Comparison of ENCODE assay signal across 11 cellular contexts in genomic region chr15:73650387-73651126, GRCh38. TPM values are rescaled to one million over a fixed set of nuclear protein-coding genes. Genes with fewer than 3 reads are reported as not detected.
DNase-seq lines count a peak whose midpoint lies in the region; ATAC-seq, FAIRE-seq and TF ChIP-seq lines count a peak whose summit lies in the region.
"Had no signal": no experiment of that assay in that cellular context is flagged by ENCODE, and none has a peak within 500 bp of the region (broad histone marks: within the 10 kb centered on the region; RNA-seq: fewer than 3 reads in every experiment).

No MANE protein-coding gene starts in this region.

- H3K4me3 ChIP-seq in NB4 (ENCODE audit: low read depth, low read length) (no peak overlapping the region), cardiac fibroblast (replicated peaks in 1 of 2; ENCODE audit: low read depth in 2 of 2, low read length in 2 of 2) (no peak overlapping the region), H7 (ENCODE audit: insufficient read depth, low read depth, low read length) (no peak overlapping the region)

- peak; percentile 89 for ATAC-seq in stimulated activated effector memory CD8-positive, alpha-beta T cell treated with anti-CD3 and anti-CD28 coated beads, Interleukin-12 subunit alpha, Interleukin-12 subunit beta, amount 100 ng/mL, for 72 hours

- H3K27me3 ChIP-seq in H7 (ENCODE audit: control insufficient read depth, insufficient read depth, low read length): no peaks in the 10 kb centered on the region

- TF ChIP-seq POLR2A in NB4 (IDR thresholded peaks at IDR 0.05; ENCODE audit: extremely low read depth, insufficient read length): no peak

- no peaks in the 10 kb centered on the region for H3K9me3 Mint-ChIP-seq in activated T-cell treated with anti-CD3 and anti-CD28 coated beads, Interleukin-2, amount 50 U/mL, for 24 hours
- peaks cover 2% of the 10 kb centered on the region for H3K9me3 Mint-ChIP-seq in stimulated activated effector memory CD8-positive, alpha-beta T cell treated with anti-CD3 and anti-CD28 coated beads, Interleukin-12 subunit alpha, Interleukin-12 subunit beta, amount 100 ng/mL, for 72 hours

- no peak for FAIRE-seq in frontal cortex (lab: Jason Lieb, UNC)

- H3K4me1 Mint-ChIP-seq in activated T-cell treated with anti-CD3 and anti-CD28 coated beads, Interleukin-2, amount 50 U/mL, for 24 hours (ENCODE audit: low read depth): peaks cover 23% of the 10 kb centered on the region
- peaks cover 12% of the 10 kb centered on the region for H3K4me1 Mint-ChIP-seq in stimulated activated effector memory CD8-positive, alpha-beta T cell treated with anti-CD3 and anti-CD28 coated beads, Interleukin-12 subunit alpha, Interleukin-12 subunit beta, amount 100 ng/mL, for 72 hours
- H3K4me1 Mint-ChIP-seq: B cell had no signal

- TF ChIP-seq CTCF in NB4 (IDR thresholded peaks at IDR 0.05; ENCODE audit: low read depth, low read length): no peak
- no peak for TF ChIP-seq CTCF in cardiac fibroblast (IDR thresholded peaks at IDR 0.05; ENCODE audit: low read depth, low read length)

- H3K27me3 Mint-ChIP-seq in activated T-cell treated with anti-CD3 and anti-CD28 coated beads, Interleukin-2, amount 50 U/mL, for 24 hours: peaks cover 35% of the 10 kb centered on the region

- H3K27ac Mint-ChIP-seq in activated T-cell treated with anti-CD3 and anti-CD28 coated beads, Interleukin-2, amount 50 U/mL, for 24 hours: peak overlapping the region; percentile 87
- H3K27ac Mint-ChIP-seq in stimulated activated effector memory CD8-positive, alpha-beta T cell treated with anti-CD3 and anti-CD28 coated beads, Interleukin-12 subunit alpha, Interleukin-12 subunit beta, amount 100 ng/mL, for 72 hours: peak overlapping the region; percentile 15
- H3K27ac Mint-ChIP-seq: B cell had no signal

- H3K36me3 Mint-ChIP-seq in activated T-cell treated with anti-CD3 and anti-CD28 coated beads, Interleukin-2, amount 50 U/mL, for 24 hours (ENCODE audit: low read depth): no peaks in the 10 kb centered on the region
- H3K36me3 Mint-ChIP-seq in stimulated activated effector memory CD8-positive, alpha-beta T cell treated with anti-CD3 and anti-CD28 coated beads, Interleukin-12 subunit alpha, Interleukin-12 subunit beta, amount 100 ng/mL, for 72 hours: no peaks in the 10 kb centered on the region

- H3K36me3 ChIP-seq in H7 (replicated peaks; ENCODE audit: control insufficient read depth, insufficient read depth, low read length): no peaks in the 10 kb centered on the region

- no peak for DNase-seq in activated T-cell treated with anti-CD3 and anti-CD28 coated beads, Interleukin-2, amount 50 U/mL, for 24 hours
- DNase-seq in activated T-cell treated with anti-CD3 and anti-CD28 coated beads for 4 hours (no peak), NB4 (ENCODE audit: low read depth) (peak; percentile 52), cardiac fibroblast (ENCODE audit: low read depth in 2 of 2) (peak; percentile 75 to 88), frontal cortex (ENCODE audit: low spot score in 2 of 2) (no peak), H7 (no peak), nucleus accumbens (lab: John Stamatoyannopoulos, UW) (no peak)
- no peak for DNase-seq in stimulated activated effector memory CD8-positive, alpha-beta T cell treated with anti-CD3 and anti-CD28 coated beads, Interleukin-12 subunit alpha, Interleukin-12 subunit beta, amount 100 ng/mL, for 72 hours (ENCODE audit: low spot score in 2 of 2)
- DNase-seq: NK-92 treated with Interleukin-12 subunit alpha and Interleukin-12 subunit beta, amount 100 ng/mL, for 24 hours; stimulated activated naive CD4-positive, alpha-beta T cell treated with Interleukin-2 at 50 U/mL for 16 hours had no signal

- H3K4me3 Mint-ChIP-seq in activated T-cell treated with anti-CD3 and anti-CD28 coated beads, Interleukin-2, amount 50 U/mL, for 24 hours: peak overlapping the region; percentile 27
- peak overlapping the region; percentile 8 for H3K4me3 Mint-ChIP-seq in stimulated activated effector memory CD8-positive, alpha-beta T cell treated with anti-CD3 and anti-CD28 coated beads, Interleukin-12 subunit alpha, Interleukin-12 subunit beta, amount 100 ng/mL, for 72 hours
- H3K4me3 Mint-ChIP-seq: B cell had no signal

RNA-seq across cellular contexts. Expression of gene NPTN, which starts 17.4 kb away (rescaled TPM):
- total RNA-seq in frontal cortex: 106 TPM
- total RNA-seq in H7 (2014; rRNA removed; shearing (Covaris generic)): 72.9 and 85.4 TPM in 2 replicates

RNA-seq across cellular contexts. Expression of gene CD276, which starts 33.6 kb away (rescaled TPM):
- 24.9 TPM for total RNA-seq in frontal cortex
- 127 and 136 TPM in 2 replicates for total RNA-seq in H7 (2014; rRNA removed; shearing (Covaris generic))
- total RNA-seq: B cell had no signal

Comparison
In these comparisons a context has a peak if more than half of its experiments do, and no peak if none do; other contexts are left out.
1. DNase-seq: peak in NB4 (single experiment) and cardiac fibroblast (2 of 2); none in activated T-cell treated with anti-CD3 and anti-CD28 coated beads, Interleukin-2, amount 50 U/mL, for 24 hours (single experiment), activated T-cell treated with anti-CD3 and anti-CD28 coated beads for 4 hours (single experiment), stimulated activated effector memory CD8-positive, alpha-beta T cell treated with anti-CD3 and anti-CD28 coated beads, Interleukin-12 subunit alpha, Interleukin-12 subunit beta, amount 100 ng/mL, for 72 hours (0 of 2), frontal cortex (0 of 2), H7 (single experiment) and nucleus accumbens (0 of 56).